ENCODE assay signal across 7 cellular contexts in the genomic region with DNA sequence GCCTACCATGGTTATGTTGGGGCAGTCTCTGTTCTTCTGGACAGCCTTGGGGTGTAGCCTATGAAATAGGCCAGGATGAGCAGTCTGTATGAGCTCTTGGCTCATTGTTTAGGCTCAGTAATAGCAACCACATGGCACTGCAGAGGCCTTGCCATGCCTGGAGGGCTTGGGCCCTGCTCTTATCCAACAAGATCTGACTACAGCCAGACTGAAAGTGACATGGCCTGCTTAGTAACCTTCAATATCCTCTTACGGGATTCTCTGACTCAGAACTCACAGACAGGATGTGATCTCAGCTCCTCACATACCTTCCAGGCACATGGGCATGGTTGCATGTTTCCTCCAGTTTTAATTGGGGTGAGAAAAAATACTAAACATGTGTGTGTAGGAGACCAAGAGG.
A peak's percentile ranks its signal among the peaks of the same experiment; 100 is the strongest.
DNase-seq lines count a peak whose midpoint lies in the region; ATAC-seq and TF ChIP-seq lines count a peak whose summit lies in the region.

No MANE protein-coding gene starts in this region.

- H3K4me3 ChIP-seq in thyroid gland (replicated peaks in 1 of 3), result no peak overlapping the region

- no peak for TF ChIP-seq POLR2A in thyroid gland (IDR thresholded peaks at IDR 0.05)

- peak overlapping the region in 1 of 3 donors; percentile 48 for H3K27ac ChIP-seq in thyroid gland

- no peaks in the 10 kb centered on the region for H3K27me3 ChIP-seq in thyroid gland

- 56% methylated on average over 1 of the region's 1 CpG; no CpG with 5 or more reads in 1 of the 2 donors for WGBS in thyroid gland, 2 donors

- no peaks in the 10 kb centered on the region for H3K9me3 ChIP-seq in thyroid gland

- ATAC-seq in GM18868 (IDR thresholded peaks at IDR 0.05; ENCODE audit: unreplicated experiment), result peak; percentile 72
- peak; percentile 91 for ATAC-seq in HG02981 (IDR thresholded peaks at IDR 0.05; ENCODE audit: unreplicated experiment)

- TF ChIP-seq CTCF in thyroid gland (IDR thresholded peaks at IDR 0.05), result no peak

- intact Hi-C loops in thyroid gland (cut with DNase I), result no loop called here

- H3K4me1 ChIP-seq in thyroid gland, result peaks cover 0 to 3% of the 10 kb centered on the region in 2 donors

- peak; percentile 85 for DNase-seq in T1000 (lab: John Stamatoyannopoulos, UW)
- DNase-seq in epidermal melanocyte (ENCODE audit: insufficient read length, low spot score), result peak; percentile 62
- peak; percentile 19 for DNase-seq in stimulated activated CD4-positive, alpha-beta T cell treated with anti-CD3 and anti-CD28 coated beads, Interleukin-2, amount 100 ng/mL, for 4 hours (ENCODE audit: low read depth)
- no peak for DNase-seq in NCI-H774 (lab: John Stamatoyannopoulos, UW)
- no peak for DNase-seq in thyroid gland

- H3K36me3 ChIP-seq in thyroid gland, result no peaks in the 10 kb centered on the region

Comparison
In these comparisons a context has a peak if more than half of its experiments do, and no peak if none do; other contexts are left out.
1. DNase-seq: peak in T1000 (single experiment), epidermal melanocyte (single experiment) and stimulated activated CD4-positive, alpha-beta T cell treated with anti-CD3 and anti-CD28 coated beads, Interleukin-2, amount 100 ng/mL, for 4 hours (single experiment); none in NCI-H774 (single experiment) and thyroid gland (0 of 2).